9 cellular contexts compared by ENCODE assay signal in genomic region chr4:150828159-150828558, GRCh38.
DNase-seq lines count a peak whose midpoint lies in the region; ATAC-seq lines count a peak whose summit lies in the region.
"Had no signal": no experiment of that assay in that cellular context is flagged by ENCODE, and none has a peak within 500 bp of the region (broad histone marks: within the 10 kb centered on the region; RNA-seq: fewer than 3 reads in every experiment).

No MANE protein-coding gene starts in this region.

- peak; percentile 42 for DNase-seq in activated gamma-delta T cell treated with Interleukin-2 at 50 U/mL for 16 hours
- DNase-seq in activated gamma-delta T cell (lab: John Stamatoyannopoulos, UW) = no peak
- DNase-seq in activated T-cell treated with anti-CD3 and anti-CD28 coated beads for 4 hours = peak; percentile 11
- peak; percentile 7 to 20 (median 16) for DNase-seq in stimulated activated CD4-positive, alpha-beta T cell treated with anti-CD3 and anti-CD28 coated beads, TNF-alpha, amount 100 ng/mL, for 48 hours (ENCODE audit: low read depth in 3 of 3)
- DNase-seq in GM03348 (ENCODE audit: low spot score) = no peak
- DNase-seq in DMS79 treated with DMSO at 0.1 percent for 48 hours (lab: John Stamatoyannopoulos, UW) = no peak
- DNase-seq in RKO (ENCODE audit: low spot score) = no peak

- peak; percentile 97 for ATAC-seq in HG03439 (IDR thresholded peaks at IDR 0.05; ENCODE audit: unreplicated experiment)
- ATAC-seq: A549 had no signal

Comparison
In these comparisons a context has a peak if more than half of its experiments do, and no peak if none do; other contexts are left out.
1. DNase-seq: peak in activated gamma-delta T cell treated with Interleukin-2 at 50 U/mL for 16 hours (single experiment), activated T-cell treated with anti-CD3 and anti-CD28 coated beads for 4 hours (single experiment) and stimulated activated CD4-positive, alpha-beta T cell treated with anti-CD3 and anti-CD28 coated beads, TNF-alpha, amount 100 ng/mL, for 48 hours (3 of 3); none in activated gamma-delta T cell (single experiment), GM03348 (single experiment), DMS79 treated with DMSO at 0.1 percent for 48 hours (single experiment) and RKO (single experiment).